26 cellular contexts compared by ENCODE assay signal in genomic region chr12:49219417-49220026, GRCh38. TPM values are rescaled to one million over a fixed set of nuclear protein-coding genes. Genes with fewer than 3 reads are reported as not detected.
DNase-seq lines count a peak whose midpoint lies in the region; ATAC-seq and TF ChIP-seq lines count a peak whose summit lies in the region.
"Had no signal": no experiment of that assay in that cellular context is flagged by ENCODE, and none has a peak within 500 bp of the region (broad histone marks: within the 10 kb centered on the region; RNA-seq: fewer than 3 reads in every experiment).

No MANE protein-coding gene starts in this region.

- H3K9me2 ChIP-seq in HCT116 (ENCODE audit: insufficient read depth) = no peaks in the 10 kb centered on the region

- H2AFZ ChIP-seq in HCT116 (ENCODE audit: low read depth, low read length, poor library complexity, severe bottlenecking) (no peak overlapping the region), neural progenitor cell (replicated peaks) (no peak overlapping the region)

- RAD21 ChIA-PET in HCT116 (lab: Charles Lee; ENCODE audit: low non-redundant PET in 1 of 2, low total read pairs in 2 of 2, uncharacterized antibody in 2 of 2, unreplicated experiment in 2 of 2) = no interaction called here

- no TSS peak for BruUV-seq in HCT116 (replicated peaks; lab: Mats Ljungman, UMichigan)

- no peaks in the 10 kb centered on the region for H3K79me2 ChIP-seq in HCT116 (ENCODE audit: insufficient read depth, low read length)
- no peaks in the 10 kb centered on the region for H3K79me2 ChIP-seq in neural progenitor cell (ENCODE audit: low read depth)

- H3K27me3 ChIP-seq in HCT116 (ENCODE audit: insufficient read depth, low read length) (no peaks in the 10 kb centered on the region), neural progenitor cell (no peaks in the 10 kb centered on the region)
- H3K27me3 ChIP-seq: BLaER1, breast epithelium, upper lobe of left lung had no signal

- intact Hi-C loops in HCT116 (cut with micrococcal nuclease) = no loop called here

- H3K27ac ChIP-seq in HCT116 (ENCODE audit: low read depth, low read length) (no peak overlapping the region), neural progenitor cell (no peak overlapping the region)
- H3K27ac ChIP-seq: BLaER1, breast epithelium, upper lobe of left lung had no signal

- H3K36me3 ChIP-seq in HCT116 (ENCODE audit: control insufficient read depth in 1 of 2, insufficient read depth in 2 of 2, low read length in 2 of 2) = no peaks in the 10 kb centered on the region
- no peaks in the 10 kb centered on the region for H3K36me3 ChIP-seq in neural progenitor cell
- H3K36me3 ChIP-seq: BLaER1, breast epithelium, HAP-1, upper lobe of left lung had no signal

- H3K36me3 Mint-ChIP-seq in neural progenitor cell = no peaks in the 10 kb centered on the region
- H3K36me3 Mint-ChIP-seq in activated T-helper 17 cell treated with anti-CD3 and anti-CD28 coated beads, Interleukin-2, amount 50 U/mL, for 72 hours (ENCODE audit: low read depth) = no peaks in the 10 kb centered on the region
- H3K36me3 Mint-ChIP-seq: activated naive CD4-positive, alpha-beta T cell treated with anti-CD3 and anti-CD28 coated beads, Interleukin-2, amount 50 U/mL, for 24 hours; naive thymus-derived CD4-positive, alpha-beta T cell; stimulated activated naive B cell treated with anti-CD40 and anti-IgM and Interleukin-4, amounts not matched to agents 10 μg/mL and 1 μg/mL and 100 μg/mL, for 72 hours had no signal

- H3K27ac Mint-ChIP-seq in neural progenitor cell = peak overlapping the region; percentile 39
- no peak overlapping the region for H3K27ac Mint-ChIP-seq in activated T-helper 17 cell treated with anti-CD3 and anti-CD28 coated beads, Interleukin-2, amount 50 U/mL, for 72 hours
- H3K27ac Mint-ChIP-seq: activated CD8-positive, alpha-beta T cell treated with anti-CD3 and anti-CD28 coated beads for 36 hours; activated naive CD4-positive, alpha-beta T cell treated with anti-CD3 and anti-CD28 coated beads, Interleukin-2, amount 50 U/mL, for 24 hours; stimulated activated naive B cell treated with anti-CD40 and anti-IgM and Interleukin-4, amounts not matched to agents 10 μg/mL and 1 μg/mL and 100 μg/mL, for 72 hours had no signal

- H3K4me1 ChIP-seq in HCT116 (ENCODE audit: control insufficient read depth in 1 of 2, insufficient read depth in 2 of 2, low read length in 2 of 2) (peaks cover 5 to 17% of the 10 kb centered on the region in 2 experiments; a peak in 2 of 4 replicates), neural progenitor cell (peaks cover 28% of the 10 kb centered on the region)

- CTCF ChIA-PET in HCT116 (lab: Charles Lee) = no interaction called here

- no peak for DNase-seq in HCT116 (ENCODE audit: low read depth, low spot score)
- peak; percentile 76 for DNase-seq in MV-4-11 (lab: John Stamatoyannopoulos, UW)
- peak; percentile 66 for DNase-seq in SW480 (ENCODE audit: low spot score)
- DNase-seq in neural progenitor cell (ENCODE audit: low spot score) = no peak
- no peak for DNase-seq in omental fat pad (ENCODE audit: low spot score)
- no peak for DNase-seq in GOT3 (lab: John Stamatoyannopoulos, UW)
- DNase-seq: activated CD4-positive, alpha-beta T cell treated with anti-CD3 and anti-CD28 coated beads for 1 hour; activated CD8-positive, alpha-beta memory T cell treated with anti-CD3 and anti-CD28 coated beads, Interleukin-2, amount 50 U/mL, for 48 hours; activated CD8-positive, alpha-beta T cell treated with anti-CD3 and anti-CD28 coated beads for 36 hours; amygdala; DMS153; naive thymus-derived CD4-positive, alpha-beta T cell; NCI-H1092 treated with DMSO at 0.1 percent for 48 hours; NCI-H187; NCI-H2171 treated with DMSO at 0.1 percent for 48 hours; NCI-H526 treated with DMSO at 0.1 percent for 48 hours; occipital lobe; OCI-M1; stimulated activated naive B cell treated with anti-CD40 and anti-IgM and Interleukin-4, amounts not matched to agents 10 μg/mL and 1 μg/mL and 100 μg/mL, for 72 hours; T-helper 2 cell; upper lobe of left lung had no signal

- no peaks in the 10 kb centered on the region for H3K9me3 ChIP-seq in HCT116 (ENCODE audit: control insufficient read depth in 1 of 2, insufficient read depth in 1 of 2, low read depth in 1 of 2, low read length in 2 of 2)
- H3K9me3 ChIP-seq in neural progenitor cell (ENCODE audit: low read depth) = no peaks in the 10 kb centered on the region
- H3K9me3 ChIP-seq: BLaER1, breast epithelium, HAP-1, upper lobe of left lung had no signal

- H3K9ac ChIP-seq in HCT116 (ENCODE audit: low read length) = no peak overlapping the region
- no peak overlapping the region for H3K9ac ChIP-seq in neural progenitor cell
- H3K9ac ChIP-seq: BLaER1 had no signal

- no peaks in the 10 kb centered on the region for H4K20me1 ChIP-seq in HCT116 (ENCODE audit: insufficient read depth)
- H4K20me1 ChIP-seq in neural progenitor cell (ENCODE audit: low read depth) = no peaks in the 10 kb centered on the region
- H4K20me1 ChIP-seq: BLaER1 had no signal

- no peak overlapping the region for H3K4me3 ChIP-seq in HCT116 (replicated peaks in 1 of 2; ENCODE audit: low read depth in 1 of 2, low read length in 2 of 2)
- H3K4me3 ChIP-seq in neural progenitor cell = no peak overlapping the region
- H3K4me3 ChIP-seq: BLaER1, breast epithelium, HAP-1, upper lobe of left lung had no signal

- H3K4me2 ChIP-seq in HCT116 (ENCODE audit: low read length) = no peak overlapping the region
- no peak overlapping the region for H3K4me2 ChIP-seq in neural progenitor cell
- H3K4me2 ChIP-seq: BLaER1 had no signal

- no peak for TF ChIP-seq POLR2A in HCT116 (IDR thresholded peaks at IDR 0.05; ENCODE audit: borderline replicate concordance, extremely low read depth, insufficient read depth, insufficient read length)

- H3K27me3 Mint-ChIP-seq in neural progenitor cell (ENCODE audit: insufficient read depth, low read depth) = peaks cover 2% of the 10 kb centered on the region
- H3K27me3 Mint-ChIP-seq in activated T-helper 17 cell treated with anti-CD3 and anti-CD28 coated beads, Interleukin-2, amount 50 U/mL, for 72 hours = no peaks in the 10 kb centered on the region
- H3K27me3 Mint-ChIP-seq: activated naive CD4-positive, alpha-beta T cell treated with anti-CD3 and anti-CD28 coated beads, Interleukin-2, amount 50 U/mL, for 24 hours; stimulated activated naive B cell treated with anti-CD40 and anti-IgM and Interleukin-4, amounts not matched to agents 10 μg/mL and 1 μg/mL and 100 μg/mL, for 72 hours had no signal

- H3F3A ChIP-seq in neural progenitor cell (ENCODE audit: low read depth) = peaks cover 36% of the 10 kb centered on the region

- no peaks in the 10 kb centered on the region for H3K9me3 Mint-ChIP-seq in neural progenitor cell
- no peaks in the 10 kb centered on the region for H3K9me3 Mint-ChIP-seq in activated T-helper 17 cell treated with anti-CD3 and anti-CD28 coated beads, Interleukin-2, amount 50 U/mL, for 72 hours
- H3K9me3 Mint-ChIP-seq: activated CD8-positive, alpha-beta T cell treated with anti-CD3 and anti-CD28 coated beads for 36 hours; activated naive CD4-positive, alpha-beta T cell treated with anti-CD3 and anti-CD28 coated beads, Interleukin-2, amount 50 U/mL, for 24 hours; naive thymus-derived CD4-positive, alpha-beta T cell; stimulated activated naive B cell treated with anti-CD40 and anti-IgM and Interleukin-4, amounts not matched to agents 10 μg/mL and 1 μg/mL and 100 μg/mL, for 72 hours had no signal

- ATAC-seq in HCT116 (peak; percentile 58; the same call in 1 of the 2 replicates), omental fat pad (ENCODE audit: low FRiP score) (no peak)
- ATAC-seq in activated T-helper 17 cell treated with anti-CD3 and anti-CD28 coated beads, Interleukin-2, amount 50 U/mL, for 72 hours (replicated peaks) = no peak
- ATAC-seq: activated CD8-positive, alpha-beta T cell treated with anti-CD3 and anti-CD28 coated beads for 36 hours; naive thymus-derived CD4-positive, alpha-beta T cell; stimulated activated naive B cell treated with anti-CD40 and anti-IgM and Interleukin-4, amounts not matched to agents 10 μg/mL and 1 μg/mL and 100 μg/mL, for 72 hours had no signal

- no peak for TF ChIP-seq RAD21 in HCT116 (IDR thresholded peaks at IDR 0.05; ENCODE audit: low read depth)

- POLR2A ChIA-PET in HCT116 (lab: Charles Lee) = no interaction called here

- peaks cover 48% of the 10 kb centered on the region for H3K4me1 Mint-ChIP-seq in neural progenitor cell
- no peaks in the 10 kb centered on the region for H3K4me1 Mint-ChIP-seq in activated T-helper 17 cell treated with anti-CD3 and anti-CD28 coated beads, Interleukin-2, amount 50 U/mL, for 72 hours
- H3K4me1 Mint-ChIP-seq: activated naive CD4-positive, alpha-beta T cell treated with anti-CD3 and anti-CD28 coated beads, Interleukin-2, amount 50 U/mL, for 24 hours had no signal

- TF ChIP-seq CTCF in HCT116 (IDR thresholded peaks at IDR 0.05 in 2 of 3, conservative IDR thresholded peaks at IDR 0.05 in 1 of 3; ENCODE audit: borderline replicate concordance in 1 of 3, insufficient read depth in 1 of 3, low read depth in 2 of 3, low read length in 2 of 3) (no peak), neural progenitor cell (IDR thresholded peaks at IDR 0.05) (no peak), omental fat pad (IDR thresholded peaks at IDR 0.05) (no peak)

- no peak overlapping the region for H3K4me3 Mint-ChIP-seq in neural progenitor cell
- no peak overlapping the region for H3K4me3 Mint-ChIP-seq in activated T-helper 17 cell treated with anti-CD3 and anti-CD28 coated beads, Interleukin-2, amount 50 U/mL, for 72 hours
- H3K4me3 Mint-ChIP-seq: activated CD8-positive, alpha-beta T cell treated with anti-CD3 and anti-CD28 coated beads for 36 hours; activated naive CD4-positive, alpha-beta T cell treated with anti-CD3 and anti-CD28 coated beads, Interleukin-2, amount 50 U/mL, for 24 hours; stimulated activated naive B cell treated with anti-CD40 and anti-IgM and Interleukin-4, amounts not matched to agents 10 μg/mL and 1 μg/mL and 100 μg/mL, for 72 hours had no signal

TF ChIP-seq in HCT116, 20 proteins besides CTCF, POLR2A, EP300 and RAD21 (continues in another document):
- TF ChIP-seq SIN3A (IDR thresholded peaks at IDR 0.05; ENCODE audit: low read depth) (no peak), YY1 (IDR thresholded peaks at IDR 0.05; ENCODE audit: extremely low read depth, insufficient replicate concordance, low read depth, low read length) (no peak), JUND (IDR thresholded peaks at IDR 0.05) (no peak), POLR2AphosphoS5 (IDR thresholded peaks at IDR 0.05; ENCODE audit: low read depth, low read length) (no peak), SRF (IDR thresholded peaks at IDR 0.05; ENCODE audit: low read depth) (no peak)

RNA-seq across cellular contexts. Expression of gene TUBA1A, which starts 30.6 kb away (rescaled TPM):
- total RNA-seq in HCT116 (2021; ENCODE audit: unreplicated experiment) = 24.1 TPM
- polyA plus RNA-seq in HCT116 (2012) = 39.3 and 46.7 TPM in 2 replicates
- total RNA-seq in neural progenitor cell (ENCODE audit: low replicate concordance) = 1,211 and 1,863 TPM in 2 replicates
- 10 to 100 TPM; 57.9 to 72.6 TPM for total RNA-seq in activated T-helper 17 cell treated with anti-CD3 and anti-CD28 coated beads, Interleukin-2, amount 50 U/mL, for 72 hours
- 100 to 1,000 TPM; 145 to 210 (median 159) TPM for total RNA-seq in omental fat pad

RNA-seq across cellular contexts. Expression of gene TUBA1C, which starts 45.4 kb away (rescaled TPM):
- total RNA-seq in HCT116 (2021; ENCODE audit: unreplicated experiment) (571 TPM), neural progenitor cell (ENCODE audit: low replicate concordance) (402 and 655 TPM in 2 replicates), omental fat pad (100 to 1,000 TPM in 3 of 4 donors, 10 to 100 TPM in 1; 67.8 to 649 (median 241) TPM)
- 1,132 and 1,135 TPM in 2 replicates for polyA plus RNA-seq in HCT116 (2012)
- total RNA-seq in activated T-helper 17 cell treated with anti-CD3 and anti-CD28 coated beads, Interleukin-2, amount 50 U/mL, for 72 hours = 100 to 1,000 TPM; 277 to 363 TPM

Comparison
In these comparisons a context has a peak if more than half of its experiments do, and no peak if none do; other contexts are left out.
1. DNase-seq: peak in MV-4-11 (single experiment) and SW480 (single experiment); none in HCT116 (single experiment), neural progenitor cell (single experiment), omental fat pad (single experiment) and GOT3 (single experiment).